ENCODE assay signal across 1 cellular context in the genomic region with DNA sequence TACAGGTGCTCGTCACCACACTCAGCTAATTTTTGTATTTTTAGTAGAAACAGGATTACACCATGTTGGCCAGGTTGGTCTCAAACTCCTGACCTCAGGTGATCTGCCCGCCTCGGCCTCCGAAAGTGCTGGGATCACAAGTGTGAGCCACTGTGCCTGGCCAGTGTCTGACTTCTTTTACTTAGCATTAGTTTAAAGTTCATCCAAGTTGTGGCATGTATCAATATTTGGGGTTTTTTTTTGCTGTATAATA. TPM values are rescaled to one million over a fixed set of nuclear protein-coding genes. Genes with fewer than 3 reads are reported as not detected.
"Had no signal": no experiment of that assay in that cellular context is flagged by ENCODE, and none has a peak within 500 bp of the region (broad histone marks: within the 10 kb centered on the region; RNA-seq: fewer than 3 reads in every experiment).

No MANE protein-coding gene starts in this region.

RNA-seq across cellular contexts. Expression of a gene that starts 29.6 kb away (rescaled TPM):
- total RNA-seq: osteocyte had no signal
